10 cellular contexts compared by ENCODE assay signal in the genomic region with DNA sequence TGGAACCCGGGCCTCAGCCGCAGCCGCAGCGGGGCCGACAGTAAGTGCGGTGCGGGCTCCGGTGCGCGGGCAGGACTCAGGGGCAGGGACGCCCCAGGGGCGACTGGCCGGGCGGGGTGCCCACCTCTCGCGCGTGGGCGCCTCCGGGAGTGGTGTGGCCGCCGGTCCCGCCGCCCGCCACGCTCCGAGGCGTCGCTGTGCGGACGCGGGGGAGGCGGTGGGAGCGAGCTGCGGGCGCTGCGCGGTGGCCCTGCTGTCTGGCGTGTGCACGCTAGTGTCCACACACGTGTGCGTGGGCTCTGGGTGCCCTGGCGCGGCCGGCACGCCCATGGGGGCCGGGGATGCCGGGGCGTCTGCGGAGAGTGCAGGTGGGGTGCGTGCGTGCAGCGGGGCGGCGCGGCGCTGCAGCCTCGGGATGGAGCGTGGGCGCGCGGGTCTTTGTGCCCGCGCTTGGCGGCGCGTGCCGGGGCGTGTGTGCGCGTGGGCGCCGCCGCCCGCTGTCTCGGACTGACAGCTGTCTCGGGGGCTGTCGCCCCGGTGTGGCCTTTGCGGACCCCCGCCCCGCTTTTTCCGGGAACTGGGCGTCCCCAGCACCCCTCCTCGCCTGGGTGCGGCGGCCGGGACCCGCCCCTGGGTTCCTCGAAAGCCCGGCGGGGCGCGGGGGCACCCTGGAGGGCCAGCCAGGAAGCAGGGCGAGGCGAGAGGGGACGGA. TPM values are rescaled to one million over a fixed set of nuclear protein-coding genes. Genes with fewer than 3 reads are reported as not detected.
A peak's percentile ranks its signal among the peaks of the same experiment; 100 is the strongest.
DNase-seq lines count a peak whose midpoint lies in the region; ATAC-seq and TF ChIP-seq lines count a peak whose summit lies in the region.
"Had no signal": no experiment of that assay in that cellular context is flagged by ENCODE, and none has a peak within 500 bp of the region (broad histone marks: within the 10 kb centered on the region; RNA-seq: fewer than 3 reads in every experiment).

No MANE protein-coding gene starts in this region.

- H2BK5ac ChIP-seq in trophoblast cell (ENCODE audit: low read depth, low read length, poor library complexity) = no peak overlapping the region

- peak in 2 of 3 donors; percentile 14 to 28 for DNase-seq in CD4-positive, CD25-positive, alpha-beta regulatory T cell
- DNase-seq in fibroblast of the aortic adventitia (ENCODE audit: low read depth) (no peak), trophoblast cell (no peak), NCI-H2081 treated with DMSO at 0.1 percent for 48 hours (lab: John Stamatoyannopoulos, UW) (no peak)
- no peak for DNase-seq in effector CD4-positive, alpha-beta T cell
- DNase-seq: activated CD4-positive, alpha-beta T cell treated with anti-CD3 and anti-CD28 coated beads, Interleukin-2, amount 50 U/mL, for 48 hours had no signal

- no peak overlapping the region for H3K9ac ChIP-seq in trophoblast cell (ENCODE audit: low read length)
- H3K9ac ChIP-seq: parathyroid adenoma had no signal

- H3K4me3 ChIP-seq in CD4-positive, CD25-positive, alpha-beta regulatory T cell (ENCODE audit: low read depth, low read length) = no peak overlapping the region
- H3K4me3 ChIP-seq in fibroblast of the aortic adventitia (ENCODE audit: low read depth, low read length) (peak overlapping the region; percentile 40), trophoblast cell (ENCODE audit: low read depth, low read length) (peak overlapping the region; percentile 4)

- H3K36me3 ChIP-seq in CD4-positive, CD25-positive, alpha-beta regulatory T cell (ENCODE audit: control insufficient read depth, insufficient read depth, low read length) = no peaks in the 10 kb centered on the region
- peaks cover 6 to 11% of the 10 kb centered on the region in 2 experiments for H3K36me3 ChIP-seq in trophoblast cell (ENCODE audit: control insufficient read depth in 1 of 2, insufficient read depth in 2 of 2, low read length in 2 of 2)

- H3K79me1 ChIP-seq in trophoblast cell (ENCODE audit: low read length) = no peaks in the 10 kb centered on the region

- no peak overlapping the region for H4K91ac ChIP-seq in trophoblast cell (ENCODE audit: low read depth, low read length)

- H3K27ac Mint-ChIP-seq in CD4-positive, CD25-positive, alpha-beta regulatory T cell = no peak overlapping the region

- H3K14ac ChIP-seq in trophoblast cell (ENCODE audit: low read length) = no peak overlapping the region

- H3K27me3 ChIP-seq in CD4-positive, CD25-positive, alpha-beta regulatory T cell (ENCODE audit: control insufficient read depth, insufficient read depth, low read length) = peaks cover 21% of the 10 kb centered on the region
- peaks cover 57% of the 10 kb centered on the region for H3K27me3 ChIP-seq in trophoblast cell (ENCODE audit: insufficient read depth, low read length)

- no peak overlapping the region for H4K8ac ChIP-seq in trophoblast cell (ENCODE audit: low read depth, low read length)

- H3K18ac ChIP-seq in trophoblast cell (ENCODE audit: low read length) = no peak overlapping the region

- H4K12ac ChIP-seq in trophoblast cell (ENCODE audit: low read depth, low read length) = no peak overlapping the region

- no peak overlapping the region for H3K4me3 Mint-ChIP-seq in CD4-positive, CD25-positive, alpha-beta regulatory T cell

- H3K4ac ChIP-seq in trophoblast cell (ENCODE audit: low read depth, low read length) = no peak overlapping the region

- H2AFZ ChIP-seq in trophoblast cell (ENCODE audit: insufficient read depth, low read length, poor library complexity) = no peak overlapping the region
- H2AFZ ChIP-seq: parathyroid adenoma had no signal

- H3K4me1 Mint-ChIP-seq in CD4-positive, CD25-positive, alpha-beta regulatory T cell = peaks cover 0 to 7% (median 4%) of the 10 kb centered on the region in 4 donors

- H3K9me3 Mint-ChIP-seq in CD4-positive, CD25-positive, alpha-beta regulatory T cell = no peaks in the 10 kb centered on the region

- peak; percentile 25 to 37 for ATAC-seq in CD4-positive, CD25-positive, alpha-beta regulatory T cell (ENCODE audit: low read depth in 2 of 2)
- peak; percentile 10; the same call in 2 of the 3 replicates for ATAC-seq in SK-N-SH treated with all-trans-retinoic acid at 6 μM for 48 hours
- no peak for ATAC-seq in HG03520 (IDR thresholded peaks at IDR 0.05; ENCODE audit: unreplicated experiment)
- ATAC-seq in GM19324 (IDR thresholded peaks at IDR 0.05; ENCODE audit: low FRiP score, unreplicated experiment) = no peak

- H3K79me2 ChIP-seq in trophoblast cell (ENCODE audit: control insufficient read depth, insufficient read depth, low read length, poor library complexity) = no peaks in the 10 kb centered on the region
- H3K79me2 ChIP-seq: parathyroid adenoma had no signal

- no CpG with 5 or more reads among the region's 96 CpGs for WGBS in trophoblast cell (ENCODE audit: extremely low coverage, insufficient coverage, insufficient read length)

- peaks cover 16% of the 10 kb centered on the region for H3K4me1 ChIP-seq in CD4-positive, CD25-positive, alpha-beta regulatory T cell (ENCODE audit: control insufficient read depth, insufficient read depth, low read length, poor library complexity, severe bottlenecking)
- peaks cover 2 to 6% of the 10 kb centered on the region in 2 experiments for H3K4me1 ChIP-seq in trophoblast cell (ENCODE audit: control insufficient read depth in 1 of 2, insufficient read depth in 2 of 2, low read length in 2 of 2)
- H3K4me1 ChIP-seq: parathyroid adenoma had no signal

- H3K27me3 Mint-ChIP-seq in CD4-positive, CD25-positive, alpha-beta regulatory T cell = peaks cover 57% of the 10 kb centered on the region

- H3K4me2 ChIP-seq in trophoblast cell (ENCODE audit: low read length) = peak overlapping the region; percentile 43

- no peaks in the 10 kb centered on the region for H3K36me3 Mint-ChIP-seq in CD4-positive, CD25-positive, alpha-beta regulatory T cell

- TF ChIP-seq CTCF in fibroblast of the aortic adventitia (IDR thresholded peaks at IDR 0.05; ENCODE audit: insufficient read depth, low read length) = no peak

- no peak overlapping the region for H2BK120ac ChIP-seq in trophoblast cell (ENCODE audit: insufficient read depth, low read length, poor library complexity)

- no peak overlapping the region for H2BK12ac ChIP-seq in trophoblast cell (ENCODE audit: low read length)

- H2AK5ac ChIP-seq in trophoblast cell (ENCODE audit: low read length) = no peak overlapping the region

- H3K27ac ChIP-seq in CD4-positive, CD25-positive, alpha-beta regulatory T cell (ENCODE audit: insufficient read depth, low read length, poor library complexity, severe bottlenecking) = no peak overlapping the region
- no peak overlapping the region for H3K27ac ChIP-seq in trophoblast cell (ENCODE audit: low read depth, low read length)
- H3K27ac ChIP-seq: parathyroid adenoma had no signal

- no peaks in the 10 kb centered on the region for H3K9me3 ChIP-seq in CD4-positive, CD25-positive, alpha-beta regulatory T cell (ENCODE audit: control insufficient read depth in 2 of 2, low read length in 2 of 2)
- peaks cover 7% of the 10 kb centered on the region for H3K9me3 ChIP-seq in trophoblast cell (ENCODE audit: insufficient read depth, low read depth, low read length)

- no peak overlapping the region for H3K23ac ChIP-seq in trophoblast cell (ENCODE audit: low read length)

TF ChIP-seq in SK-N-SH treated with all-trans-retinoic acid at 6 μM for 48 hours, 23 proteins besides CTCF, POLR2A, EP300 and RAD21:
- TF ChIP-seq, protein P1, sequence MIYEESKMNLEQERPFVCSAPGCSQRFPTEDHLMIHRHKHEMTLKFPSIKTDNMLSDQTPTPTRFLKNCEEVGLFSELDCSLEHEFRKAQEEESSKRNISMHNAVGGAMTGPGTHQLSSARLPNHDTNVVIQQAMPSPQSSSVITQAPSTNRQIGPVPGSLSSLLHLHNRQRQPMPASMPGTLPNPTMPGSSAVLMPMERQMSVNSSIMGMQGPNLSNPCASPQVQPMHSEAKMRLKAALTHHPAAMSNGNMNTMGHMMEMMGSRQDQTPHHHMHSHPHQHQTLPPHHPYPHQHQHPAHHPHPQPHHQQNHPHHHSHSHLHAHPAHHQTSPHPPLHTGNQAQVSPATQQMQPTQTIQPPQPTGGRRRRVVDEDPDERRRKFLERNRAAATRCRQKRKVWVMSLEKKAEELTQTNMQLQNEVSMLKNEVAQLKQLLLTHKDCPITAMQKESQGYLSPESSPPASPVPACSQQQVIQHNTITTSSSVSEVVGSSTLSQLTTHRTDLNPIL (CRISPR knock-in tag; IDR thresholded peaks at IDR 0.05; ENCODE audit: low read depth) = no peak
- TF ChIP-seq PPARA (CRISPR knock-in tag; IDR thresholded peaks at IDR 0.05; ENCODE audit: borderline replicate concordance) (no peak), ISL1 (CRISPR knock-in tag; IDR thresholded peaks at IDR 0.05) (no peak)
TF ChIP-seq in SK-N-SH treated with all-trans-retinoic acid at 6 μM for 48 hours: peak in this region for 0.

RNA-seq across cellular contexts. Expression of a gene that starts 0.8 kb away (rescaled TPM):
- total RNA-seq in CD4-positive, CD25-positive, alpha-beta regulatory T cell = not detected
- not detected for polyA plus RNA-seq in CD4-positive, CD25-positive, alpha-beta regulatory T cell
- not detected in 2 replicates for total RNA-seq in fibroblast of the aortic adventitia (ENCODE audit: low replicate concordance)
- 0.05 and 0.08 TPM in 2 replicates for polyA plus RNA-seq in trophoblast cell (2013)

RNA-seq across cellular contexts. Expression of a gene that starts 6.3 kb away (rescaled TPM):
- total RNA-seq in CD4-positive, CD25-positive, alpha-beta regulatory T cell = 26.0 TPM
- polyA plus RNA-seq in CD4-positive, CD25-positive, alpha-beta regulatory T cell = 1 to 10 TPM; 4.1 to 8.1 (median 5.8) TPM
- 14.4 and 20.3 TPM in 2 replicates for total RNA-seq in fibroblast of the aortic adventitia (ENCODE audit: low replicate concordance)
- polyA plus RNA-seq in trophoblast cell (2013) = 35.4 and 37.0 TPM in 2 replicates

RNA-seq across cellular contexts. Expression of a gene that starts 7.4 kb away (rescaled TPM):
- total RNA-seq in CD4-positive, CD25-positive, alpha-beta regulatory T cell = 25.7 TPM
- 10 to 100 TPM; 39.9 to 50.4 (median 46.3) TPM for polyA plus RNA-seq in CD4-positive, CD25-positive, alpha-beta regulatory T cell
- total RNA-seq in fibroblast of the aortic adventitia (ENCODE audit: low replicate concordance) = 56.2 and 69.6 TPM in 2 replicates
- polyA plus RNA-seq in trophoblast cell (2013) = 48.1 and 49.0 TPM in 2 replicates

RNA-seq across cellular contexts. Expression of a gene that starts 8.3 kb away (rescaled TPM):
- total RNA-seq in CD4-positive, CD25-positive, alpha-beta regulatory T cell = not detected
- polyA plus RNA-seq in CD4-positive, CD25-positive, alpha-beta regulatory T cell = not detected
- total RNA-seq in fibroblast of the aortic adventitia (ENCODE audit: low replicate concordance) = not detected in 2 replicates
- polyA plus RNA-seq in trophoblast cell (2013) = 1.0 and 1.2 TPM in 2 replicates

RNA-seq across cellular contexts. Expression of a gene that starts 13.4 kb away (rescaled TPM):
- 28.6 TPM for total RNA-seq in CD4-positive, CD25-positive, alpha-beta regulatory T cell
- polyA plus RNA-seq in CD4-positive, CD25-positive, alpha-beta regulatory T cell = 1 to 10 TPM; 6.0 to 7.4 (median 6.4) TPM
- total RNA-seq in fibroblast of the aortic adventitia (ENCODE audit: low replicate concordance) = 21.6 and 45.2 TPM in 2 replicates
- 20.9 and 21.0 TPM in 2 replicates for polyA plus RNA-seq in trophoblast cell (2013)

Comparison
In these comparisons a context has a peak if more than half of its experiments do, and no peak if none do; other contexts are left out.
1. ATAC-seq: peak in CD4-positive, CD25-positive, alpha-beta regulatory T cell (2 of 2) and SK-N-SH treated with all-trans-retinoic acid at 6 μM for 48 hours (single experiment); none in HG03520 (single experiment) and GM19324 (single experiment).
2. DNase-seq: peak in CD4-positive, CD25-positive, alpha-beta regulatory T cell (2 of 3); none in fibroblast of the aortic adventitia (single experiment), trophoblast cell (0 of 2), effector CD4-positive, alpha-beta T cell (single experiment) and NCI-H2081 treated with DMSO at 0.1 percent for 48 hours (single experiment).